ENCODE assay signal across 8 cellular contexts in genomic region chr16:49857423-49858181, GRCh38. TPM values are rescaled to one million over a fixed set of nuclear protein-coding genes. Genes with fewer than 3 reads are reported as not detected.
DNase-seq lines count a peak whose midpoint lies in the region; ATAC-seq and TF ChIP-seq lines count a peak whose summit lies in the region.

No MANE protein-coding gene starts in this region.

- TF ChIP-seq CTCF in IMR-90 (conservative IDR thresholded peaks at IDR 0.05; ENCODE audit: low read depth, low read length) (peak; percentile 51), SK-N-SH (IDR thresholded peaks at IDR 0.05) (peak; percentile 86), body of pancreas (IDR thresholded peaks at IDR 0.05) (peak; percentile 71 to 92 (median 89)), spleen (IDR thresholded peaks at IDR 0.05 in 8 of 11, conservative IDR thresholded peaks at IDR 0.05 in 3 of 11) (peak in 10 of 11 experiments; percentile 28 to 80 (median 64))

- H4K91ac ChIP-seq in IMR-90 (ENCODE audit: insufficient read depth, low read depth, low read length), result no peak overlapping the region

- TF ChIP-seq RAD21 in IMR-90 (IDR thresholded peaks at IDR 0.05; ENCODE audit: low read length) (no peak), SK-N-SH (IDR thresholded peaks at IDR 0.05; ENCODE audit: low read length) (peak; percentile 34; the same call in 1 of the 2 replicates)

- no peaks in the 10 kb centered on the region for H3K79me2 ChIP-seq in SK-N-SH (ENCODE audit: insufficient read depth)

- H4K8ac ChIP-seq in IMR-90 (ENCODE audit: low read depth in 2 of 2, low read length in 2 of 2), result no peak overlapping the region

- no peak overlapping the region for H3K18ac ChIP-seq in IMR-90 (ENCODE audit: low read depth, low read length)

- H3K9me3 ChIP-seq in IMR-90 (ENCODE audit: control insufficient read depth, insufficient read depth, low read length) (no peaks in the 10 kb centered on the region), SK-N-SH (no peaks in the 10 kb centered on the region), body of pancreas (no peaks in the 10 kb centered on the region), spleen (no peaks in the 10 kb centered on the region)

- H3K36me3 ChIP-seq in IMR-90 (ENCODE audit: control insufficient read depth, insufficient read depth, low read length) (no peaks in the 10 kb centered on the region), SK-N-SH (replicated peaks in 1 of 2; ENCODE audit: control insufficient read depth in 1 of 2, insufficient read depth in 2 of 2, low read length in 1 of 2) (no peaks in the 10 kb centered on the region), body of pancreas (replicated peaks in 1 of 2; ENCODE audit: insufficient read depth in 1 of 2, low read depth in 2 of 2) (no peaks in the 10 kb centered on the region), spleen (no peaks in the 10 kb centered on the region)

- 0 out of 2 replicates have a peak overlapping the region, but pooled peaks have one; percentile 7 for H3K23ac ChIP-seq in IMR-90 (ENCODE audit: low read depth, low read length)

- H2AK9ac ChIP-seq in IMR-90 (replicated peaks; ENCODE audit: low read depth, low read length, poor library complexity), result peak overlapping the region; percentile 61

- POLR2A ChIA-PET in IMR-90 (lab: Charles Lee; ENCODE audit: unreplicated experiment) (no interaction called here), SK-N-SH (lab: Yijun Ruan, JAX) (interaction anchor here (1.0 to 2.1 kb wide), 9 partner anchors 46 to 449 kb away, joined by 3 to 6 read pairs (median 3); no protein-coding TSS in a partner anchor)

- H2AK5ac ChIP-seq in IMR-90 (ENCODE audit: low read depth, low read length), result no peak overlapping the region

- TF ChIP-seq EP300 in SK-N-SH (IDR thresholded peaks at IDR 0.05; ENCODE audit: borderline replicate concordance in 1 of 2, low read depth in 1 of 2, low read length in 1 of 2), result no peak

- H3F3A ChIP-seq in SK-N-SH (replicated peaks; ENCODE audit: insufficient read depth), result no peaks in the 10 kb centered on the region

- 3% methylated on average over 11 of the region's 52 CpGs; no CpG with 5 or more reads in 1 of the 2 experiments for WGBS in IMR-90 (ENCODE audit: extremely low coverage in 2 of 2, insufficient read length in 1 of 2), 2 experiments
- WGBS in SK-N-SH (ENCODE audit: low lambda C conversion rate), result 0% methylated on average over 5 of the region's 52 CpGs
- WGBS in body of pancreas, 2 donors, result 1 to 2% methylated on average over 44 to 50 of the region's 52 CpGs
- WGBS in spleen, 5 donors, result 0 to 1% (median 1%) methylated on average over 32 to 52 of the region's 52 CpGs

- H3K27me3 ChIP-seq in IMR-90 (ENCODE audit: control insufficient read depth, insufficient read depth, low read length) (peaks cover 53% of the 10 kb centered on the region), SK-N-SH (ENCODE audit: insufficient read depth) (peaks cover 8% of the 10 kb centered on the region), body of pancreas (no peaks in the 10 kb centered on the region), spleen (replicated peaks in 1 of 7) (peaks cover 0 to 92% (median 26%) of the 10 kb centered on the region in 7 donors)

- intact Hi-C loops in IMR-90 (cut with micrococcal nuclease) (loop anchor here (2.0 to 5.0 kb wide), 3 partner anchors 249 to 365 kb away; no protein-coding TSS in a partner anchor), body of pancreas (cut with DNase I) (no loop called here), spleen (cut with DNase I; ENCODE audit: low total_unique reads) (no loop called here)

- no peak overlapping the region for H2BK15ac ChIP-seq in IMR-90 (ENCODE audit: low read depth, low read length)

- TF ChIP-seq POLR2A in IMR-90 (IDR thresholded peaks at IDR 0.05; ENCODE audit: low read depth, low read length), result no peak
- peak in 1 of 3 donors; percentile 47 for TF ChIP-seq POLR2A in body of pancreas (IDR thresholded peaks at IDR 0.05)
- TF ChIP-seq POLR2A in spleen (IDR thresholded peaks at IDR 0.05), result no peak

- H3K56ac ChIP-seq in IMR-90 (ENCODE audit: extremely low read depth, insufficient read depth, low read length), result no peak overlapping the region

- H3K4me3 ChIP-seq in IMR-90 (ENCODE audit: insufficient read depth, low read depth, low read length), result peak overlapping the region; percentile 27; the same call in 1 of the 2 replicates
- peak overlapping the region; percentile 61 to 62 for H3K4me3 ChIP-seq in SK-N-SH (ENCODE audit: low read depth in 2 of 2, low read length in 1 of 2)
- H3K4me3 ChIP-seq in body of pancreas, result peak overlapping the region; percentile 30 to 41
- H3K4me3 ChIP-seq in spleen, result peak overlapping the region; percentile 5 to 89 (median 70)

- H3K9me2 ChIP-seq in SK-N-SH, result no peaks in the 10 kb centered on the region

- no TSS peak for BruUV-seq in IMR-90 (replicated peaks; lab: Mats Ljungman, UMichigan)

- H3K27ac ChIP-seq in IMR-90 (ENCODE audit: insufficient read depth, low read length) (no peak overlapping the region), SK-N-SH (ENCODE audit: low read depth in 2 of 2, low read length in 1 of 2) (peak overlapping the region in 1 of 2 experiments; percentile 92; a peak in 1 of 4 replicates), body of pancreas (peak overlapping the region; percentile 77 to 98 (median 92)), spleen (peak overlapping the region in 7 of 8 donors; percentile 74 to 91 (median 87))

- H3K9me1 ChIP-seq in IMR-90 (ENCODE audit: insufficient read depth, low read length), result no peaks in the 10 kb centered on the region

- H3K4me1 ChIP-seq in IMR-90 (ENCODE audit: control insufficient read depth, insufficient read depth, low read length) (peaks cover 2% of the 10 kb centered on the region; the same call in 1 of the 2 replicates), SK-N-SH (ENCODE audit: control insufficient read depth in 1 of 2, insufficient read depth in 2 of 2, low read depth in 1 of 2, low read length in 1 of 2) (peaks cover 13 to 25% of the 10 kb centered on the region in 2 experiments; a peak in 3 of 4 replicates), body of pancreas (peaks cover 40% of the 10 kb centered on the region), spleen (peaks cover 10 to 65% (median 46%) of the 10 kb centered on the region in 6 donors)

- H4K5ac ChIP-seq in IMR-90 (ENCODE audit: low read depth, low read length), result no peak overlapping the region

- H3K4ac ChIP-seq in IMR-90 (ENCODE audit: low read depth, low read length), result no peak overlapping the region

- ATAC-seq in IMR-90 (ENCODE audit: low read depth) (no peak), body of pancreas (peak; percentile 52), HG03280 (IDR thresholded peaks at IDR 0.05; ENCODE audit: unreplicated experiment) (no peak), HG02884 (IDR thresholded peaks at IDR 0.05; ENCODE audit: unreplicated experiment) (no peak)

- CTCF ChIA-PET in IMR-90 (lab: Yijun Ruan, JAX), result interaction anchor here (0.7 to 1.3 kb wide), 5 partner anchors 11 to 447 kb away, joined by 3 read pairs; partner anchors contain the start of gene CNEP1R1
- CTCF ChIA-PET in SK-N-SH (lab: Yijun Ruan, JAX), result interaction anchor here (0.6 to 5.1 kb wide), 96 partner anchors 8 to 453 kb away, joined by 3 to 94 read pairs (median 5); partner anchors contain the start of gene CNEP1R1

- no peak overlapping the region for H2BK5ac ChIP-seq in IMR-90 (ENCODE audit: low read depth, low read length, poor library complexity, severe bottlenecking)

- H2AFZ ChIP-seq in IMR-90 (replicated peaks; ENCODE audit: low read length, poor library complexity) (peak overlapping the region; percentile 89), SK-N-SH (ENCODE audit: low read depth) (no peak overlapping the region)

- dilution Hi-C loops in IMR-90 (cut with HindIII; ENCODE audit: low sequenced_read_pairs, unreplicated experiment), result no loop called here

- in situ Hi-C loops in IMR-90 (cut with MboI; ENCODE audit: low sequenced_read_pairs), result no loop called here

- no peak overlapping the region for H3K14ac ChIP-seq in IMR-90 (replicated peaks; ENCODE audit: low read depth, low read length)

- no peak overlapping the region for H2BK120ac ChIP-seq in IMR-90 (ENCODE audit: low read depth, low read length)

- H4K20me1 ChIP-seq in IMR-90 (ENCODE audit: insufficient read depth, low read length) (no peaks in the 10 kb centered on the region; the same call in 1 of the 2 replicates), SK-N-SH (ENCODE audit: insufficient read depth) (no peaks in the 10 kb centered on the region; the same call in 1 of the 2 replicates)

- peak; percentile 31 for DNase-seq in COLO829 (ENCODE audit: low spot score)
- peak; percentile 11 for DNase-seq in IMR-90
- DNase-seq in SK-N-SH, result peak; percentile 86
- DNase-seq in body of pancreas, result peak; percentile 82 to 85 (median 82)
- peak; percentile 83 for DNase-seq in iPS-NIHi7 (ENCODE audit: extremely low spot score)
- DNase-seq in spleen, result peak; percentile 84

- H3K9ac ChIP-seq in IMR-90 (ENCODE audit: low read depth, low read length), result no peak overlapping the region
- no peak overlapping the region for H3K9ac ChIP-seq in SK-N-SH

- H3K4me2 ChIP-seq in IMR-90 (ENCODE audit: low read depth, low read length) (peak overlapping the region; percentile 77), SK-N-SH (peak overlapping the region; percentile 87; the same call in 1 of the 2 replicates)

- no peaks in the 10 kb centered on the region for H3K79me1 ChIP-seq in IMR-90 (ENCODE audit: low read depth in 1 of 2, low read length in 2 of 2)

- H2BK20ac ChIP-seq in IMR-90 (ENCODE audit: low read depth, low read length), result no peak overlapping the region

TF ChIP-seq in SK-N-SH, 30 proteins besides CTCF, POLR2A, EP300 and RAD21:
- TF ChIP-seq RXRA (IDR thresholded peaks at IDR 0.05; ENCODE audit: borderline replicate concordance, low read depth) (no peak), SMC3 (IDR thresholded peaks at IDR 0.05; ENCODE audit: low read depth, low read length) (peak; percentile 20; the same call in 1 of the 2 replicates), RCOR1 (IDR thresholded peaks at IDR 0.05; ENCODE audit: low read length) (peak; percentile 56; the same call in 1 of the 2 replicates)

RNA-seq across cellular contexts. Expression of gene ZNF423, which starts 1.7 kb away (rescaled TPM):
- total RNA-seq in IMR-90 (2012; rRNA removed), result under 0.01 TPM in 2 replicates
- polyA plus RNA-seq in IMR-90 (2012; rRNA removed), result 0.10 and 0.17 TPM in 2 replicates
- 0.05 TPM in 1 of 2 replicates, not detected in the other for polyA plus RNA-seq in IMR-90 (2012; cell fraction: cytosol; rRNA removed)
- polyA plus RNA-seq in IMR-90 (2012; cell fraction: nucleus; rRNA removed; ENCODE audit: low replicate concordance), result 0.02 and 0.04 TPM in 2 replicates
- 1.2 and 1.9 TPM in 2 replicates for polyA plus RNA-seq in SK-N-SH (2012; rRNA removed)
- 1.3 and 3.3 TPM in 2 replicates for polyA plus RNA-seq in SK-N-SH (2012; cell fraction: cytosol; rRNA removed)
- 0.51 and 1.1 TPM in 2 replicates for polyA plus RNA-seq in SK-N-SH (2012; cell fraction: nucleus; rRNA removed)
- total RNA-seq in body of pancreas, result 1 to 10 TPM; 4.2 to 9.2 TPM
- total RNA-seq in spleen, result 1 to 10 TPM; 3.5 to 7.0 (median 5.3) TPM
- under 1 TPM; 0.36 to 0.96 (median 0.67) TPM for polyA plus RNA-seq in spleen

Comparison
In these comparisons a context has a peak if more than half of its experiments do, and no peak if none do; other contexts are left out.
1. DNase-seq: peak in every context shown above with its lines; median percentile 86 in SK-N-SH; 84 in spleen; 83 in iPS-NIHi7; 82 in body of pancreas; 31 in COLO829; 11 in IMR-90.